17 cellular contexts compared by ENCODE assay signal in genomic region chr2:27973592-27973991, GRCh38.
DNase-seq lines count a peak whose midpoint lies in the region; ATAC-seq, FAIRE-seq and TF ChIP-seq lines count a peak whose summit lies in the region.
"Had no signal": no experiment of that assay in that cellular context is flagged by ENCODE, and none has a peak within 500 bp of the region (broad histone marks: within the 10 kb centered on the region; RNA-seq: fewer than 3 reads in every experiment).

No MANE protein-coding gene starts in this region.

- H3K4me3 ChIP-seq in Panc1 (ENCODE audit: low read depth in 2 of 2, low read length in 2 of 2): no peak overlapping the region
- no peak overlapping the region for H3K4me3 ChIP-seq in endodermal cell (ENCODE audit: low read length)
- H3K4me3 ChIP-seq: ascending aorta, lower lobe of right lung, PC-9 had no signal

- intact Hi-C loops in Panc1 (cut with micrococcal nuclease; ENCODE audit: unreplicated experiment) (no loop called here), natural killer cell (cut with micrococcal nuclease) (no loop called here)

- H3K27me3 ChIP-seq in Panc1 (ENCODE audit: control insufficient read depth, insufficient read depth, low read length) (no peaks in the 10 kb centered on the region), endodermal cell (ENCODE audit: control insufficient read depth, insufficient read depth, low read length, poor library complexity, severe bottlenecking) (no peaks in the 10 kb centered on the region)
- H3K27me3 ChIP-seq: ascending aorta had no signal

- CTCF ChIA-PET in Panc1 (lab: Charles Lee): no interaction called here

- BruUV-seq in Panc1 (replicated peaks; lab: Mats Ljungman, UMichigan): no TSS peak

- 80 to 86% methylated on average over 3 of the region's 3 CpGs for WGBS in endodermal cell (ENCODE audit: insufficient coverage in 1 of 2, insufficient read length in 1 of 2), 2 experiments

- H3K4me3 Mint-ChIP-seq in endodermal cell: no peak overlapping the region
- H3K4me3 Mint-ChIP-seq in nephron progenitor cell: no peak overlapping the region
- H3K4me3 Mint-ChIP-seq in natural killer cell: no peak overlapping the region

- FAIRE-seq in G401.6 (lab: Jason Lieb, UNC): peak; percentile 74

- H3K36me3 ChIP-seq in Panc1 (ENCODE audit: control insufficient read depth, insufficient read depth, low read length) (no peaks in the 10 kb centered on the region), endodermal cell (ENCODE audit: control insufficient read depth, insufficient read depth, low read length) (no peaks in the 10 kb centered on the region)
- H3K36me3 ChIP-seq: ascending aorta, lower lobe of right lung had no signal

- H3K27ac ChIP-seq in Panc1 (ENCODE audit: low read length) (no peak overlapping the region), endodermal cell (ENCODE audit: low read depth, low read length) (no peak overlapping the region)
- H3K27ac ChIP-seq: ascending aorta, lower lobe of right lung, PC-9 had no signal

- H3K4me1 Mint-ChIP-seq in endodermal cell (no peaks in the 10 kb centered on the region), nephron progenitor cell (no peaks in the 10 kb centered on the region), natural killer cell (peaks cover 15 to 25% of the 10 kb centered on the region in 2 donors)

- H3K9me3 Mint-ChIP-seq in endodermal cell: peaks cover 8% of the 10 kb centered on the region
- H3K9me3 Mint-ChIP-seq in nephron progenitor cell: peaks cover 19% of the 10 kb centered on the region
- H3K9me3 Mint-ChIP-seq in natural killer cell: no peaks in the 10 kb centered on the region

- H3K9ac ChIP-seq in endodermal cell (ENCODE audit: extremely low read depth, low read length, poor library complexity, severe bottlenecking): no peak overlapping the region

- H3K9me3 ChIP-seq in Panc1 (ENCODE audit: control insufficient read depth, insufficient read depth, low read depth, low read length): no peaks in the 10 kb centered on the region
- H3K9me3 ChIP-seq in endodermal cell (ENCODE audit: control insufficient read depth, low read length): no peaks in the 10 kb centered on the region
- H3K9me3 ChIP-seq: ascending aorta, lower lobe of right lung had no signal

- H3K27me3 Mint-ChIP-seq in endodermal cell (ENCODE audit: insufficient read depth) (no peaks in the 10 kb centered on the region), nephron progenitor cell (ENCODE audit: low read depth, poor library complexity) (no peaks in the 10 kb centered on the region), natural killer cell (ENCODE audit: low read depth in 2 of 2) (no peaks in the 10 kb centered on the region)

- no peak for DNase-seq in Panc1 (ENCODE audit: low read depth, low spot score)
- DNase-seq in endodermal cell: no peak
- DNase-seq in nephron progenitor cell: no peak
- DNase-seq in NCI-H1417 treated with DMSO at 0.1 percent for 48 hours (lab: John Stamatoyannopoulos, UW): no peak
- DNase-seq in hypothalamus (lab: John Stamatoyannopoulos, UW): no peak
- DNase-seq in natural killer cell: no peak
- DNase-seq: activated T-cell treated with anti-CD3 and anti-CD28 coated beads, Interleukin-2, amount 50 U/mL, for 1 hour; DMS79; foreskin melanocyte; lower lobe of right lung; NCI-H2081 treated with DMSO at 0.1 percent for 48 hours; PC-9; posterior cingulate gyrus; stimulated activated CD4-positive, alpha-beta T cell treated with anti-CD3 and anti-CD28 coated beads, Interleukin-2, amount 100 ng/mL, for 24 hours; stimulated activated naive CD4-positive, alpha-beta T cell treated with Interleukin-2 at 50 U/mL for 16 hours had no signal

- H3K27ac Mint-ChIP-seq in endodermal cell: no peak overlapping the region
- peak overlapping the region; percentile 23 for H3K27ac Mint-ChIP-seq in nephron progenitor cell
- H3K27ac Mint-ChIP-seq in natural killer cell: no peak overlapping the region

- H3K36me3 Mint-ChIP-seq in endodermal cell (ENCODE audit: low read depth): peaks cover 6% of the 10 kb centered on the region
- peaks cover 11% of the 10 kb centered on the region for H3K36me3 Mint-ChIP-seq in nephron progenitor cell (ENCODE audit: low read depth)
- no peaks in the 10 kb centered on the region for H3K36me3 Mint-ChIP-seq in natural killer cell

- POLR2A ChIA-PET in Panc1 (lab: Charles Lee): no interaction called here

- H3K4me1 ChIP-seq in Panc1 (ENCODE audit: control insufficient read depth, insufficient read depth, low read length) (no peaks in the 10 kb centered on the region), endodermal cell (ENCODE audit: control insufficient read depth, insufficient read depth, low read length) (no peaks in the 10 kb centered on the region)
- H3K4me1 ChIP-seq: ascending aorta, lower lobe of right lung had no signal

- in situ Hi-C loops in Panc1 (cut with HindIII; ENCODE audit: low pct_unique_long_range_greater_than_20kb, low sequenced_read_pairs): no loop called here

- ATAC-seq in Panc1: no peak
- no peak for ATAC-seq in natural killer cell
- ATAC-seq: lower lobe of right lung had no signal

- TF ChIP-seq CTCF in Panc1 (IDR thresholded peaks at IDR 0.05) (peak; percentile 52), endodermal cell (conservative IDR thresholded peaks at IDR 0.05) (peak; percentile 56), nephron progenitor cell (IDR thresholded peaks at IDR 0.05) (no peak), natural killer cell (IDR thresholded peaks at IDR 0.05) (no peak)

Comparison
In these comparisons a context has a peak if more than half of its experiments do, and no peak if none do; other contexts are left out.
1. CTCF ChIP-seq: peak in Panc1 (single experiment) and endodermal cell (single experiment); none in nephron progenitor cell (single experiment) and natural killer cell (single experiment).